Comparison of ENCODE assay signal across 12 cellular contexts in genomic region chr10:99393036-99393435, GRCh38. TPM values are rescaled to one million over a fixed set of nuclear protein-coding genes. Genes with fewer than 3 reads are reported as not detected.
DNase-seq lines count a peak whose midpoint lies in the region; ATAC-seq, FAIRE-seq and TF ChIP-seq lines count a peak whose summit lies in the region.
"Had no signal": no experiment of that assay in that cellular context is flagged by ENCODE, and none has a peak within 500 bp of the region (broad histone marks: within the 10 kb centered on the region; RNA-seq: fewer than 3 reads in every experiment).

No MANE protein-coding gene starts in this region.

- H3K27ac ChIP-seq in HUES64 (ENCODE audit: low read depth, low read length): no peak overlapping the region
- H3K27ac ChIP-seq: esophagus muscularis mucosa, pancreas, suprapubic skin had no signal

- no peak overlapping the region for H3K9ac ChIP-seq in HUES64 (ENCODE audit: low read depth, low read length)

- no peak for FAIRE-seq in bronchial epithelial cell (lab: Jason Lieb, UNC)
- FAIRE-seq: pancreas had no signal

- no peaks in the 10 kb centered on the region for H3K9me3 ChIP-seq in HUES64 (ENCODE audit: insufficient read depth, low read depth, low read length)
- H3K9me3 ChIP-seq: esophagus muscularis mucosa, pancreas, suprapubic skin had no signal

- WGBS in HUES64: 9% methylated on average over 2 of the region's 2 CpGs

- TF ChIP-seq CTCF in bronchial epithelial cell (IDR thresholded peaks at IDR 0.05; ENCODE audit: insufficient read depth, low read length, severe bottlenecking): no peak

- H3K36me3 ChIP-seq in HUES64 (ENCODE audit: insufficient read depth, low read length) (peaks cover 17% of the 10 kb centered on the region), bronchial epithelial cell (ENCODE audit: control insufficient read depth, insufficient read depth, low read length) (no peaks in the 10 kb centered on the region)

- peak overlapping the region; percentile 41 for H3K4me3 ChIP-seq in HUES64 (ENCODE audit: low read length)
- no peak overlapping the region for H3K4me3 ChIP-seq in bronchial epithelial cell (ENCODE audit: low read depth, low read length)
- H3K4me3 ChIP-seq: pancreas, suprapubic skin had no signal

- peak; percentile 7 for ATAC-seq in left lobe of liver
- ATAC-seq in GM18498 (IDR thresholded peaks at IDR 0.05; ENCODE audit: unreplicated experiment): no peak
- no peak for ATAC-seq in GM18861 (IDR thresholded peaks at IDR 0.05; ENCODE audit: unreplicated experiment)

- peaks cover 37% of the 10 kb centered on the region for H3K4me1 ChIP-seq in HUES64 (ENCODE audit: insufficient read depth, low read length)
- H3K4me1 ChIP-seq: pancreas had no signal

- peak; percentile 23 for DNase-seq in EH (ENCODE audit: low read depth)
- peak; percentile 39 for DNase-seq in bronchial epithelial cell (ENCODE audit: low read depth)
- DNase-seq in left lobe of liver (ENCODE audit: low spot score): no peak
- no peak for DNase-seq in HT-29 (ENCODE audit: low spot score)
- no peak for DNase-seq in HCEC 1CT
- DNase-seq: SIG-M5 had no signal

- H3K27me3 ChIP-seq in HUES64 (ENCODE audit: insufficient read depth, low read length): 0 out of 2 replicates have a peak, but pooled peaks cover 2% of the 10 kb centered on the region
- H3K27me3 ChIP-seq in bronchial epithelial cell (ENCODE audit: control insufficient read depth, insufficient read depth, low read length): peaks cover 4% of the 10 kb centered on the region
- H3K27me3 ChIP-seq: esophagus muscularis mucosa, pancreas, suprapubic skin had no signal

RNA-seq across cellular contexts. Expression of gene GOT1, which starts 37.4 kb away (rescaled TPM):
- polyA plus RNA-seq in HUES64 (2013, experiment 1 of 2): 33.3 TPM
- 37.7 TPM for polyA plus RNA-seq in HUES64 (2013, experiment 2 of 2)
- total RNA-seq in bronchial epithelial cell (62.9 and 67.9 TPM in 2 replicates), left lobe of liver (107 TPM)
- total RNA-seq in HT-29 (2014; rRNA removed; shearing (Covaris generic)): 34.7 and 38.5 TPM in 2 replicates

Comparison
In these comparisons a context has a peak if more than half of its experiments do, and no peak if none do; other contexts are left out.
1. DNase-seq: peak in EH (single experiment) and bronchial epithelial cell (single experiment); none in left lobe of liver (single experiment), HT-29 (single experiment) and HCEC 1CT (single experiment).